ENCODE assay signal across 25 cellular contexts in genomic region chr4:106615407-106615945, GRCh38.
"Had no signal": no experiment of that assay in that cellular context is flagged by ENCODE, and none has a peak within 500 bp of the region (broad histone marks: within the 10 kb centered on the region; RNA-seq: fewer than 3 reads in every experiment).

No MANE protein-coding gene starts in this region.

- H3K4me3 Mint-ChIP-seq: activated CD8-positive, alpha-beta T cell treated with anti-CD3 and anti-CD28 coated beads, Interleukin-2, amount 10 ng/mL, durations not matched to agents 7 days and 5 days; activated T-helper 1 cell treated with anti-CD3 and anti-CD28 coated beads, Interleukin-12 subunit alpha, Interleukin-12 subunit beta, Interleukin-2, Interleukin-4 antibody, amounts not matched to agents 30 ng/mL and 10 ng/mL and 1 ng/mL, durations not matched to agents 14 hours and 24 hours and 36 hours; immature natural killer cell; naive thymus-derived CD4-positive, alpha-beta T cell; neural progenitor cell; stimulated activated naive CD8-positive, alpha-beta T cell treated with anti-CD3 and anti-CD28 coated beads, Interleukin-15, Interleukin-2, amounts not matched to agents 100 ng/mL and 50 ng/mL, for 24 hours had no signal

- ATAC-seq: activated CD8-positive, alpha-beta T cell treated with anti-CD3 and anti-CD28 coated beads, Interleukin-2, amount 10 ng/mL, durations not matched to agents 7 days and 5 days; body of pancreas; left lobe of liver; lower lobe of right lung; naive thymus-derived CD4-positive, alpha-beta T cell; upper lobe of right lung had no signal

- H3K36me3 Mint-ChIP-seq: immature natural killer cell; naive thymus-derived CD4-positive, alpha-beta T cell; neural progenitor cell had no signal

- H3K27ac ChIP-seq: body of pancreas, cardiac muscle cell, hepatocyte, lower lobe of right lung, neural progenitor cell, thyroid gland, upper lobe of right lung, WERI-Rb-1 had no signal

- H3K27me3 Mint-ChIP-seq: naive thymus-derived CD4-positive, alpha-beta T cell; progenitor cell of endocrine pancreas; stimulated activated naive CD8-positive, alpha-beta T cell treated with anti-CD3 and anti-CD28 coated beads, Interleukin-15, Interleukin-2, amounts not matched to agents 100 ng/mL and 50 ng/mL, for 24 hours had no signal

- H3K9me3 ChIP-seq: body of pancreas, lower lobe of right lung, thyroid gland, upper lobe of right lung had no signal

- H3K27ac Mint-ChIP-seq: activated CD8-positive, alpha-beta T cell treated with anti-CD3 and anti-CD28 coated beads, Interleukin-2, amount 10 ng/mL, durations not matched to agents 7 days and 5 days; activated T-helper 1 cell treated with anti-CD3 and anti-CD28 coated beads, Interleukin-12 subunit alpha, Interleukin-12 subunit beta, Interleukin-2, Interleukin-4 antibody, amounts not matched to agents 30 ng/mL and 10 ng/mL and 1 ng/mL, durations not matched to agents 14 hours and 24 hours and 36 hours; immature natural killer cell; neural progenitor cell; progenitor cell of endocrine pancreas; stimulated activated naive CD8-positive, alpha-beta T cell treated with anti-CD3 and anti-CD28 coated beads, Interleukin-15, Interleukin-2, amounts not matched to agents 100 ng/mL and 50 ng/mL, for 24 hours had no signal

- DNase-seq: activated CD4-positive, alpha-beta T cell treated with anti-CD3 and anti-CD28 coated beads for 1 hour; activated CD4-positive, alpha-beta T cell treated with anti-CD3 and anti-CD28 coated beads, Interleukin-2, amount 50 U/mL, for 1 hour; activated CD8-positive, alpha-beta T cell treated with anti-CD3 and anti-CD28 coated beads, Interleukin-2, amount 10 ng/mL, durations not matched to agents 7 days and 5 days; activated gamma-delta T cell; activated naive CD4-positive, alpha-beta T cell treated with anti-CD3 and anti-CD28 coated beads, Interleukin-2, amount 50 U/mL, for 16 hours; anterior cingulate cortex; body of pancreas; effector CD4-positive, alpha-beta T cell; erythroblast; glutamatergic neuron; immature natural killer cell; lower lobe of right lung; naive thymus-derived CD4-positive, alpha-beta T cell; stimulated activated CD4-positive, alpha-beta T cell treated with anti-CD3 and anti-CD28 coated beads, Interleukin-4, amount 100 ng/mL, for 4 hours; substantia nigra; thyroid gland; upper lobe of right lung; WERI-Rb-1 had no signal

- H3K4me1 Mint-ChIP-seq: immature natural killer cell; naive thymus-derived CD4-positive, alpha-beta T cell; neural progenitor cell had no signal

- H3K36me3 ChIP-seq: cardiac muscle cell, lower lobe of right lung, neural progenitor cell, thyroid gland, upper lobe of right lung, WERI-Rb-1 had no signal

- H3K4me1 ChIP-seq: body of pancreas, lower lobe of right lung, neural progenitor cell, thyroid gland, upper lobe of right lung had no signal

- H3K4me3 ChIP-seq: body of pancreas, cardiac muscle cell, hepatocyte, lower lobe of right lung, neural progenitor cell, thyroid gland, upper lobe of right lung had no signal

- H3K27me3 ChIP-seq: body of pancreas, cardiac muscle cell, hepatocyte, neural progenitor cell, thyroid gland, upper lobe of right lung had no signal
